Comparison of ENCODE assay signal across 27 cellular contexts in the genomic region with DNA sequence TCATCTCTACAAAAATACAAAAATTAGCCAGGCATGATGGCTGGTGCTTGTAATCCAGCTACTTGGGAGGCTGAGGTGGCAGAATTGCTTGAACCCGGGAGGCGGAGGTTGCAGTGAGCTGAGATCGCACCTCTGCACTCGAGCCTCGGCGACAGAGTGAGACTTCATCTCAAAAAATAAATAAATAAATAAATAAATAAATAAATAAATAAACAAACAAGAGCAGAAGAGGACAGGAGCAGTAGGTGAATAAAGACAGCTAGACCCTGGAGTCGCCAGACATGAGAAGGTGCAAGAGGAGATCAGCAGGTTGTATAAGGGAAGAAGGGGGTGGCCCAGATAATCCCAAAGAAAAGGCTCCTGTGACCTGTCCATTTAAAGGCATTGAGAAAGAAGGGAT.
"Had no signal": no experiment of that assay in that cellular context is flagged by ENCODE, and none has a peak within 500 bp of the region (broad histone marks: within the 10 kb centered on the region; RNA-seq: fewer than 3 reads in every experiment).

No MANE protein-coding gene starts in this region.

- H3K9me3 ChIP-seq: stomach, suprapubic skin, testis, thoracic aorta, tibial artery, tibial nerve, transverse colon, upper lobe of left lung, upper lobe of right lung, uterus, vagina had no signal

- H3K4me1 ChIP-seq: stomach, suprapubic skin, tibial artery, tibial nerve, transverse colon, upper lobe of left lung, upper lobe of right lung, uterus, vagina had no signal

- H3K27me3 ChIP-seq: testis, tibial nerve, transverse colon, upper lobe of left lung, uterus, vagina had no signal

- H3K4me3 Mint-ChIP-seq: stimulated activated effector memory CD8-positive, alpha-beta T cell treated with anti-CD3 and anti-CD28 coated beads, Interleukin-12 subunit alpha, Interleukin-12 subunit beta, amount 100 ng/mL, for 72 hours; stimulated activated memory B cell treated with anti-CD40 and anti-IgM and Interleukin-4, amounts not matched to agents 10 μg/mL and 1 μg/mL and 100 μg/mL, for 72 hours; stimulated activated naive B cell treated with anti-CD40 and anti-IgM and Interleukin-4, amounts not matched to agents 10 μg/mL and 1 μg/mL and 100 μg/mL, for 72 hours; stimulated activated naive CD8-positive, alpha-beta T cell treated with anti-CD3 and anti-CD28 coated beads, Interleukin-15, amount 100 ng/mL, for 72 hours; stimulated activated naive CD8-positive, alpha-beta T cell treated with anti-CD3 and anti-CD28 coated beads, Interleukin-15, Interleukin-2, amounts not matched to agents 100 ng/mL and 50 ng/mL, for 24 hours; type B pancreatic cell had no signal

- H3K36me3 Mint-ChIP-seq: stimulated activated effector memory CD8-positive, alpha-beta T cell treated with anti-CD3 and anti-CD28 coated beads, Interleukin-12 subunit alpha, Interleukin-12 subunit beta, amount 100 ng/mL, for 72 hours; stimulated activated memory B cell treated with anti-CD40 and anti-IgM and Interleukin-4, amounts not matched to agents 10 μg/mL and 1 μg/mL and 100 μg/mL, for 72 hours; stimulated activated naive B cell treated with anti-CD40 and anti-IgM and Interleukin-4, amounts not matched to agents 10 μg/mL and 1 μg/mL and 100 μg/mL, for 72 hours had no signal

- ATAC-seq: stimulated activated effector memory CD8-positive, alpha-beta T cell treated with anti-CD3 and anti-CD28 coated beads, Interleukin-12 subunit alpha, Interleukin-12 subunit beta, amount 100 ng/mL, for 72 hours; stimulated activated memory B cell treated with anti-CD40 and anti-IgM and Interleukin-4, amounts not matched to agents 10 μg/mL and 1 μg/mL and 100 μg/mL, for 72 hours; stimulated activated naive B cell treated with anti-CD40 and anti-IgM and Interleukin-4, amounts not matched to agents 10 μg/mL and 1 μg/mL and 100 μg/mL, for 72 hours; stimulated activated naive CD8-positive, alpha-beta T cell treated with anti-CD3 and anti-CD28 coated beads, Interleukin-15, amount 100 ng/mL, for 72 hours; stimulated activated naive CD8-positive, alpha-beta T cell treated with anti-CD3 and anti-CD28 coated beads, Interleukin-15, Interleukin-2, amounts not matched to agents 100 U/mL and 50 U/mL, for 24 hours; upper lobe of right lung had no signal

- H3K4me1 Mint-ChIP-seq: stimulated activated effector memory CD8-positive, alpha-beta T cell treated with anti-CD3 and anti-CD28 coated beads, Interleukin-12 subunit alpha, Interleukin-12 subunit beta, amount 100 ng/mL, for 72 hours; stimulated activated memory B cell treated with anti-CD40 and anti-IgM and Interleukin-4, amounts not matched to agents 10 μg/mL and 1 μg/mL and 100 μg/mL, for 72 hours; stimulated activated naive B cell treated with anti-CD40 and anti-IgM and Interleukin-4, amounts not matched to agents 10 μg/mL and 1 μg/mL and 100 μg/mL, for 72 hours; stimulated activated naive CD8-positive, alpha-beta T cell treated with anti-CD3 and anti-CD28 coated beads, Interleukin-15, amount 100 ng/mL, for 72 hours had no signal

- H3K27ac Mint-ChIP-seq: stimulated activated effector memory CD8-positive, alpha-beta T cell treated with anti-CD3 and anti-CD28 coated beads, Interleukin-12 subunit alpha, Interleukin-12 subunit beta, amount 100 ng/mL, for 72 hours; stimulated activated memory B cell treated with anti-CD40 and anti-IgM and Interleukin-4, amounts not matched to agents 10 μg/mL and 1 μg/mL and 100 μg/mL, for 72 hours; stimulated activated naive B cell treated with anti-CD40 and anti-IgM and Interleukin-4, amounts not matched to agents 10 μg/mL and 1 μg/mL and 100 μg/mL, for 72 hours; stimulated activated naive CD8-positive, alpha-beta T cell treated with anti-CD3 and anti-CD28 coated beads, Interleukin-15, amount 100 ng/mL, for 72 hours; stimulated activated naive CD8-positive, alpha-beta T cell treated with anti-CD3 and anti-CD28 coated beads, Interleukin-15, Interleukin-2, amounts not matched to agents 100 ng/mL and 50 ng/mL, for 24 hours; type B pancreatic cell had no signal

- DNase-seq: stimulated activated CD4-positive, alpha-beta T cell treated with anti-CD3 and anti-CD28 coated beads, Interleukin-2, amount 100 ng/mL, for 48 hours; stimulated activated CD4-positive, alpha-beta T cell treated with anti-CD3 and anti-CD28 coated beads, Interleukin-4, amount 100 ng/mL, for 1 hour; stimulated activated CD4-positive, alpha-beta T cell treated with anti-CD3 and anti-CD28 coated beads, Interleukin-4, amount 100 ng/mL, for 24 hours; stimulated activated CD4-positive, alpha-beta T cell treated with anti-CD3 and anti-CD28 coated beads, Interleukin-4, amount 100 ng/mL, for 4 hours; stimulated activated CD8-positive, alpha-beta memory T cell treated with anti-CD3 and anti-CD28 coated beads, Interleukin-4, amount 100 ng/mL, for 48 hours; stimulated activated naive B cell treated with anti-CD40 and anti-IgM and Interleukin-4, amounts not matched to agents 10 μg/mL and 1 μg/mL and 100 μg/mL, for 72 hours; stimulated activated naive CD4-positive, alpha-beta T cell; stimulated activated naive CD4-positive, alpha-beta T cell treated with Interleukin-2 at 50 U/mL for 16 hours; stimulated activated naive CD8-positive, alpha-beta T cell treated with anti-CD3 and anti-CD28 coated beads, Interleukin-15, amount 100 ng/mL, for 72 hours; stimulated activated naive CD8-positive, alpha-beta T cell treated with anti-CD3 and anti-CD28 coated beads, Interleukin-15, Interleukin-2, amounts not matched to agents 100 U/mL and 50 U/mL, for 24 hours; stomach; substantia nigra; testis; tibial artery; transverse colon; trophoblast cell; upper lobe of left lung; upper lobe of right lung; uterus had no signal

- H3K9me3 Mint-ChIP-seq: stimulated activated naive CD8-positive, alpha-beta T cell treated with anti-CD3 and anti-CD28 coated beads, Interleukin-15, Interleukin-2, amounts not matched to agents 100 ng/mL and 50 ng/mL, for 24 hours had no signal

- H3K27ac ChIP-seq: stomach, suprapubic skin, testis, thoracic aorta, tibial artery, tibial nerve, transverse colon, upper lobe of left lung, upper lobe of right lung, uterus, vagina had no signal

- H3K27me3 Mint-ChIP-seq: stimulated activated memory B cell treated with anti-CD40 and anti-IgM and Interleukin-4, amounts not matched to agents 10 μg/mL and 1 μg/mL and 100 μg/mL, for 72 hours; stimulated activated naive CD8-positive, alpha-beta T cell treated with anti-CD3 and anti-CD28 coated beads, Interleukin-15, Interleukin-2, amounts not matched to agents 100 ng/mL and 50 ng/mL, for 24 hours; type B pancreatic cell had no signal

- H3K36me3 ChIP-seq: stomach, suprapubic skin, thoracic aorta, tibial artery, tibial nerve, transverse colon, upper lobe of left lung, upper lobe of right lung, uterus, vagina had no signal

- H3K4me3 ChIP-seq: stomach, suprapubic skin, testis, thoracic aorta, tibial artery, tibial nerve, transverse colon, upper lobe of left lung, upper lobe of right lung, uterus, vagina had no signal
